In genomic region chr1:244068563-244068962, GRCh38 we compare ENCODE assay signal across 20 cellular contexts. TPM values are rescaled to one million over a fixed set of nuclear protein-coding genes. Genes with fewer than 3 reads are reported as not detected.
DNase-seq lines count a peak whose midpoint lies in the region; ATAC-seq and TF ChIP-seq lines count a peak whose summit lies in the region.
"Had no signal": no experiment of that assay in that cellular context is flagged by ENCODE, and none has a peak within 500 bp of the region (broad histone marks: within the 10 kb centered on the region; RNA-seq: fewer than 3 reads in every experiment).

No MANE protein-coding gene starts in this region.

- no peaks in the 10 kb centered on the region for H3K79me2 ChIP-seq in SK-N-SH (ENCODE audit: insufficient read depth)

- H3K4me3 ChIP-seq in SK-N-SH (ENCODE audit: low read depth in 2 of 2, low read length in 1 of 2) (no peak overlapping the region), epithelial cell of esophagus (ENCODE audit: low read length) (no peak overlapping the region)
- H3K4me3 ChIP-seq: BLaER1 treated with 17β-estradiol and CSF1 and Interleukin-3, amounts not matched to agents 10 nM and 100 nM; HAP-1; K562; SK-N-MC had no signal

- ATAC-seq in SK-N-SH treated with all-trans-retinoic acid at 6 μM for 48 hours: no peak
- ATAC-seq: CD8-positive, alpha-beta T cell; K562 had no signal

- H3K27me3 ChIP-seq in SK-N-SH (ENCODE audit: insufficient read depth): no peaks in the 10 kb centered on the region
- H3K27me3 ChIP-seq: BLaER1 treated with 17β-estradiol and CSF1 and Interleukin-3, amounts not matched to agents 10 nM and 100 nM had no signal

- peaks cover 3% of the 10 kb centered on the region for H3K4me1 Mint-ChIP-seq in endothelial cell (ENCODE audit: unreplicated experiment)

- TF ChIP-seq CTCF in SK-N-SH (IDR thresholded peaks at IDR 0.05) (no peak), epithelial cell of esophagus (IDR thresholded peaks at IDR 0.05; ENCODE audit: insufficient read depth, low read depth, low read length, missing control alignments) (no peak), endothelial cell (IDR thresholded peaks at IDR 0.05; ENCODE audit: unreplicated experiment) (no peak)

- no peaks in the 10 kb centered on the region for H3K36me3 Mint-ChIP-seq in endothelial cell (ENCODE audit: low read depth, unreplicated experiment)
- H3K36me3 Mint-ChIP-seq: CD8-positive, alpha-beta T cell had no signal

- H3K4me2 ChIP-seq in SK-N-SH: no peak overlapping the region

- H3K4me3 Mint-ChIP-seq in endothelial cell (ENCODE audit: unreplicated experiment): no peak overlapping the region
- H3K4me3 Mint-ChIP-seq: CD8-positive, alpha-beta T cell had no signal

- no peak for TF ChIP-seq EP300 in SK-N-SH (IDR thresholded peaks at IDR 0.05; ENCODE audit: borderline replicate concordance in 1 of 2, low read depth in 1 of 2, low read length in 1 of 2)

- H3K27me3 Mint-ChIP-seq in endothelial cell (ENCODE audit: unreplicated experiment): peaks cover 8% of the 10 kb centered on the region

- no peaks in the 10 kb centered on the region for H3K9me3 Mint-ChIP-seq in endothelial cell (ENCODE audit: unreplicated experiment)
- H3K9me3 Mint-ChIP-seq: CD8-positive, alpha-beta T cell had no signal

- DNase-seq in SK-N-SH: no peak
- DNase-seq in HT1080 (ENCODE audit: low read depth): peak; percentile 51
- peak; percentile 29 for DNase-seq in epithelial cell of esophagus (ENCODE audit: low read depth)
- peak; percentile 28 for DNase-seq in renal cortical epithelial cell (ENCODE audit: low read depth)
- DNase-seq in posterior vena cava (ENCODE audit: low spot score): no peak
- no peak for DNase-seq in inferior parietal cortex (ENCODE audit: extremely low spot score)
- DNase-seq in endothelial cell (ENCODE audit: low spot score): no peak
- DNase-seq: CD8-positive, alpha-beta T cell; DMS79 treated with DMSO at 0.1 percent for 48 hours; NCI-H1417; NCI-H187; NCI-H2107; NCI-H510A treated with DMSO at 0.1 percent for 48 hours; NCI-H774; SHP77 had no signal

- POLR2A ChIA-PET in SK-N-SH (lab: Yijun Ruan, JAX): no interaction called here

- no peaks in the 10 kb centered on the region for H3K9me3 ChIP-seq in SK-N-SH
- H3K9me3 ChIP-seq: BLaER1 treated with 17β-estradiol and CSF1 and Interleukin-3, amounts not matched to agents 10 nM and 100 nM; HAP-1 had no signal

- peaks cover 6% of the 10 kb centered on the region for H3F3A ChIP-seq in SK-N-SH (replicated peaks; ENCODE audit: insufficient read depth)

- H2AFZ ChIP-seq in SK-N-SH (ENCODE audit: low read depth): no peak overlapping the region

- WGBS in SK-N-SH (ENCODE audit: low lambda C conversion rate): 97% methylated on average over 6 of the region's 6 CpGs

- no peaks in the 10 kb centered on the region for H3K36me3 ChIP-seq in SK-N-SH (replicated peaks in 1 of 2; ENCODE audit: control insufficient read depth in 1 of 2, insufficient read depth in 2 of 2, low read length in 1 of 2)
- H3K36me3 ChIP-seq: BLaER1 treated with 17β-estradiol and CSF1 and Interleukin-3, amounts not matched to agents 10 nM and 100 nM; HAP-1 had no signal

- CTCF ChIA-PET in SK-N-SH (lab: Yijun Ruan, JAX): no interaction called here

- TF ChIP-seq RAD21 in SK-N-SH (IDR thresholded peaks at IDR 0.05; ENCODE audit: low read length): no peak

- H3K9ac ChIP-seq in SK-N-SH: no peak overlapping the region
- H3K9ac ChIP-seq: BLaER1 treated with 17β-estradiol and CSF1 and Interleukin-3, amounts not matched to agents 10 nM and 100 nM had no signal

- H3K27ac Mint-ChIP-seq in endothelial cell (ENCODE audit: unreplicated experiment): no peak overlapping the region
- H3K27ac Mint-ChIP-seq: CD8-positive, alpha-beta T cell had no signal

- H3K9me2 ChIP-seq in SK-N-SH: no peaks in the 10 kb centered on the region

- no peak overlapping the region for H3K27ac ChIP-seq in SK-N-SH (ENCODE audit: low read depth in 2 of 2, low read length in 1 of 2)
- H3K27ac ChIP-seq: BLaER1 treated with 17β-estradiol and CSF1 and Interleukin-3, amounts not matched to agents 10 nM and 100 nM; SK-N-MC had no signal

- intact Hi-C loops in posterior vena cava (cut with DNase I): no loop called here

- H3K4me1 ChIP-seq in SK-N-SH (ENCODE audit: control insufficient read depth in 1 of 2, insufficient read depth in 2 of 2, low read depth in 1 of 2, low read length in 1 of 2): peaks cover 0 to 2% of the 10 kb centered on the region in 2 experiments; a peak in 3 of 4 replicates
- H3K4me1 ChIP-seq: HAP-1 had no signal

- no peaks in the 10 kb centered on the region for H4K20me1 ChIP-seq in SK-N-SH (ENCODE audit: insufficient read depth)
- H4K20me1 ChIP-seq: BLaER1 treated with 17β-estradiol and CSF1 and Interleukin-3, amounts not matched to agents 10 nM and 100 nM had no signal

TF ChIP-seq in SK-N-SH, 30 proteins besides CTCF, POLR2A, EP300 and RAD21:
- peak; percentile 85 for TF ChIP-seq REST (IDR thresholded peaks at IDR 0.05; ENCODE audit: low read depth, low read length)
- TF ChIP-seq POLR2AphosphoS5 (IDR thresholded peaks at IDR 0.05; ENCODE audit: low read depth, low read length): no peak

TF ChIP-seq in SK-N-SH treated with all-trans-retinoic acid at 6 μM for 48 hours, 23 proteins besides CTCF, POLR2A, EP300 and RAD21:
- TF ChIP-seq ESRRG (CRISPR knock-in tag; IDR thresholded peaks at IDR 0.05) (no peak), ZNF8 (CRISPR knock-in tag; IDR thresholded peaks at IDR 0.05) (no peak), ISL1 (CRISPR knock-in tag; IDR thresholded peaks at IDR 0.05) (no peak), ZFP3 (CRISPR knock-in tag; IDR thresholded peaks at IDR 0.05) (no peak), OSR1 (CRISPR knock-in tag; IDR thresholded peaks at IDR 0.05) (no peak), PATZ1 (CRISPR knock-in tag; IDR thresholded peaks at IDR 0.05; ENCODE audit: borderline replicate concordance) (no peak), GLIS3 (CRISPR knock-in tag; IDR thresholded peaks at IDR 0.05) (no peak), RARB (CRISPR knock-in tag; IDR thresholded peaks at IDR 0.05) (no peak), ZNF565 (CRISPR knock-in tag; conservative IDR thresholded peaks at IDR 0.05; ENCODE audit: low read depth) (no peak), ARNTL (CRISPR knock-in tag; IDR thresholded peaks at IDR 0.05; ENCODE audit: borderline replicate concordance, low read depth) (no peak), SNAI2 (CRISPR knock-in tag; IDR thresholded peaks at IDR 0.05) (no peak), CREB5 (CRISPR knock-in tag; IDR thresholded peaks at IDR 0.05; ENCODE audit: low read depth) (no peak), BACH2 (CRISPR knock-in tag; IDR thresholded peaks at IDR 0.05; ENCODE audit: borderline replicate concordance) (no peak), POU6F1 (CRISPR knock-in tag; IDR thresholded peaks at IDR 0.05; ENCODE audit: borderline replicate concordance, low read depth) (no peak)

RNA-seq across cellular contexts. Expression of gene ZBTB18, which starts 17.5 kb away (rescaled TPM):
- polyA plus RNA-seq in SK-N-SH (2012; rRNA removed): 19.3 and 21.3 TPM in 2 replicates
- polyA plus RNA-seq in SK-N-SH (2012; cell fraction: cytosol; rRNA removed): 19.9 and 20.2 TPM in 2 replicates
- polyA plus RNA-seq in SK-N-SH (2012; cell fraction: nucleus; rRNA removed): 35.1 and 43.3 TPM in 2 replicates
- total RNA-seq in HT1080 (2014; rRNA removed; shearing (Covaris generic)): 13.0 and 16.7 TPM in 2 replicates
- polyA plus RNA-seq in HT1080 (2015; cell fraction: cytosol; rRNA removed): 15.7 and 19.8 TPM in 2 replicates
- polyA plus RNA-seq in HT1080 (2015; cell fraction: nucleus; rRNA removed): 22.8 and 26.1 TPM in 2 replicates
- 10.8 and 16.3 TPM in 2 replicates for total RNA-seq in renal cortical epithelial cell
- total RNA-seq in posterior vena cava: 10 to 100 TPM in 1 of 2 donors, 1 to 10 TPM in 1; 8.8 to 11.7 TPM
- total RNA-seq in endothelial cell (ENCODE audit: unreplicated experiment): 21.7 TPM

Comparison
In these comparisons a context has a peak if more than half of its experiments do, and no peak if none do; other contexts are left out.
1. DNase-seq: peak in HT1080 (single experiment), epithelial cell of esophagus (single experiment) and renal cortical epithelial cell (single experiment); none in SK-N-SH (single experiment), posterior vena cava (single experiment), inferior parietal cortex (single experiment) and endothelial cell (single experiment).